In genomic region chr1:171507435-171507834, GRCh38 we compare ENCODE assay signal across 13 cellular contexts. TPM values are rescaled to one million over a fixed set of nuclear protein-coding genes. Genes with fewer than 3 reads are reported as not detected.
DNase-seq lines count a peak whose midpoint lies in the region; ATAC-seq, FAIRE-seq and TF ChIP-seq lines count a peak whose summit lies in the region.
"Had no signal": no experiment of that assay in that cellular context is flagged by ENCODE, and none has a peak within 500 bp of the region (broad histone marks: within the 10 kb centered on the region; RNA-seq: fewer than 3 reads in every experiment).

No MANE protein-coding gene starts in this region.

- H3K27me3 Mint-ChIP-seq in activated T-cell treated with anti-CD3 and anti-CD28 coated beads, Interleukin-2, amount 50 U/mL, for 72 hours (ENCODE audit: low read depth), result no peaks in the 10 kb centered on the region
- H3K27me3 Mint-ChIP-seq: dendritic cell treated with granulocyte-macrophage colony-stimulating factor and Interleukin-4, amounts not matched to agents 40 ng/mL and 50 ng/mL, for 4 days had no signal

- in situ Hi-C loops in GM12878 (cut with MboI), result no loop called here

- H3K4me1 ChIP-seq in GM12878 (ENCODE audit: control insufficient read depth, insufficient read depth, low read length) (peaks cover 21% of the 10 kb centered on the region), psoas muscle (peaks cover 26% of the 10 kb centered on the region), Karpas-422 (ENCODE audit: low read length) (peaks cover 48% of the 10 kb centered on the region)
- H3K4me1 ChIP-seq: prostate gland, testis had no signal

- H3K9me3 ChIP-seq in GM12878 (replicated peaks; ENCODE audit: control insufficient read depth, insufficient read depth, low read length), result no peaks in the 10 kb centered on the region; the same call in 2 of the 3 replicates
- H3K9me3 ChIP-seq in psoas muscle, result no peaks in the 10 kb centered on the region
- H3K9me3 ChIP-seq in Karpas-422 (ENCODE audit: low read length), result no peaks in the 10 kb centered on the region
- H3K9me3 ChIP-seq: Peyer's patch, prostate gland, testis had no signal

- RAD21 ChIA-PET in GM12878 (lab: Charles Lee; ENCODE audit: unreplicated experiment), result interaction anchor here (1.4 kb wide), 1 partner anchor 8 kb away, joined by 4 read pairs; no protein-coding TSS in a partner anchor

- WGBS in GM12878 (ENCODE audit: insufficient coverage, insufficient replicate concordance, low lambda C conversion rate, missing lambda C conversion rate), result 9% methylated on average over 4 of the region's 4 CpGs
- 91 to 93% (median 93%) methylated on average over 4 of the region's 4 CpGs for WGBS in psoas muscle, 3 donors

- H3K36me3 ChIP-seq in GM12878 (ENCODE audit: control insufficient read depth in 2 of 2, insufficient read depth in 2 of 2, low read length in 1 of 2), result peaks cover 1 to 4% of the 10 kb centered on the region in 2 experiments; a peak in 3 of 4 replicates
- no peaks in the 10 kb centered on the region for H3K36me3 ChIP-seq in psoas muscle (ENCODE audit: insufficient read depth in 1 of 2, low read depth in 1 of 2)
- peaks cover 6% of the 10 kb centered on the region; the same call in 1 of the 2 replicates for H3K36me3 ChIP-seq in Karpas-422 (ENCODE audit: insufficient read depth, low read length)
- H3K36me3 ChIP-seq: Peyer's patch, prostate gland had no signal

- no peak for TF ChIP-seq RAD21 in GM12878 (IDR thresholded peaks at IDR 0.05; ENCODE audit: insufficient read depth, low read depth, low read length)

- TF ChIP-seq EP300 in GM12878 (IDR thresholded peaks at IDR 0.05; ENCODE audit: borderline replicate concordance in 1 of 2, control insufficient read depth in 1 of 2, low read depth in 2 of 2, low read length in 2 of 2), result no peak

- H3K9ac ChIP-seq in GM12878 (ENCODE audit: control insufficient read depth, insufficient read depth, low read length), result no peak overlapping the region
- no peak overlapping the region for H3K9ac ChIP-seq in Karpas-422 (ENCODE audit: low read length)

- H3K4me3 ChIP-seq in GM12878 (no peak overlapping the region), psoas muscle (no peak overlapping the region), Karpas-422 (ENCODE audit: low read length) (no peak overlapping the region)
- H3K4me3 ChIP-seq: Peyer's patch, prostate gland, testis had no signal

- no TSS peak for BruUV-seq in GM12878 (replicated peaks; lab: Mats Ljungman, UMichigan)

- peaks cover 97% of the 10 kb centered on the region for H3K79me2 ChIP-seq in GM12878 (ENCODE audit: control insufficient read depth, insufficient read depth, low read length)
- peaks cover 100% of the 10 kb centered on the region for H3K79me2 ChIP-seq in Karpas-422 (ENCODE audit: low read length)

- H3K27me3 ChIP-seq in GM12878 (replicated peaks in 1 of 2; ENCODE audit: control insufficient read depth in 2 of 2, insufficient read depth in 2 of 2, low read length in 1 of 2), result no peaks in the 10 kb centered on the region
- no peaks in the 10 kb centered on the region for H3K27me3 ChIP-seq in psoas muscle (ENCODE audit: insufficient read depth in 3 of 3, low read length in 2 of 3)
- no peaks in the 10 kb centered on the region for H3K27me3 ChIP-seq in Karpas-422 (ENCODE audit: low read length)
- H3K27me3 ChIP-seq: Peyer's patch, testis had no signal

- no peak overlapping the region for H2AFZ ChIP-seq in GM12878 (ENCODE audit: control insufficient read depth, low read depth, low read length)
- no peak overlapping the region for H2AFZ ChIP-seq in Karpas-422 (ENCODE audit: low read length)

- H3K4me1 Mint-ChIP-seq in activated T-cell treated with anti-CD3 and anti-CD28 coated beads, Interleukin-2, amount 50 U/mL, for 72 hours (ENCODE audit: low read depth), result peaks cover 96% of the 10 kb centered on the region

- no peaks in the 10 kb centered on the region for H3K9me2 ChIP-seq in Karpas-422 (replicated peaks; ENCODE audit: insufficient read depth, low read length)

- peaks cover 4 to 15% of the 10 kb centered on the region in 2 donors for H3K36me3 Mint-ChIP-seq in activated T-cell treated with anti-CD3 and anti-CD28 coated beads, Interleukin-2, amount 50 U/mL, for 72 hours (ENCODE audit: insufficient read depth in 2 of 2)

- TF ChIP-seq POLR2A in GM12878 (IDR thresholded peaks at IDR 0.05; ENCODE audit: low read depth, low read length), result no peak

- peaks cover 0 to 2% of the 10 kb centered on the region in 2 donors for H3K9me3 Mint-ChIP-seq in activated T-cell treated with anti-CD3 and anti-CD28 coated beads, Interleukin-2, amount 50 U/mL, for 72 hours
- H3K9me3 Mint-ChIP-seq: dendritic cell treated with granulocyte-macrophage colony-stimulating factor and Interleukin-4, amounts not matched to agents 40 ng/mL and 50 ng/mL, for 4 days had no signal

- SMC1A ChIA-PET in GM12878 (lab: Charles Lee; ENCODE audit: uncharacterized antibody, unreplicated experiment), result interaction anchor here (1.2 to 3.1 kb wide), 3 partner anchors 8 to 16 kb away, joined by 3 to 9 read pairs (median 3); no protein-coding TSS in a partner anchor

- ATAC-seq in activated T-cell treated with anti-CD3 and anti-CD28 coated beads, Interleukin-2, amount 50 U/mL, for 72 hours (replicated peaks in 1 of 2), result peak in 1 of 2 donors; percentile 28
- ATAC-seq in GM21723 (IDR thresholded peaks at IDR 0.05; ENCODE audit: unreplicated experiment), result peak; percentile 55
- peak; percentile 50 for ATAC-seq in GM12878
- peak; percentile 67 to 93 (median 84) for ATAC-seq in psoas muscle

- no peak for FAIRE-seq in GM12878 (lab: Jason Lieb, UNC)

- peak overlapping the region in 1 of 2 donors; percentile 83 for H3K4me3 Mint-ChIP-seq in activated T-cell treated with anti-CD3 and anti-CD28 coated beads, Interleukin-2, amount 50 U/mL, for 72 hours
- H3K4me3 Mint-ChIP-seq: dendritic cell treated with granulocyte-macrophage colony-stimulating factor and Interleukin-4, amounts not matched to agents 40 ng/mL and 50 ng/mL, for 4 days had no signal

- POLR2A ChIA-PET in GM12878 (lab: Charles Lee), result interaction anchor here (0.7 kb wide), 1 partner anchor 331 kb away, joined by 8 read pairs; no protein-coding TSS in a partner anchor

- H3K4me2 ChIP-seq in GM12878 (ENCODE audit: control insufficient read depth, insufficient read depth), result no peak overlapping the region
- no peak overlapping the region for H3K4me2 ChIP-seq in Karpas-422 (ENCODE audit: low read depth, low read length, poor library complexity, severe bottlenecking)

- CTCF ChIA-PET in GM12878 (lab: Yijun Ruan, JAX), result interaction anchor here (1.9 to 2.1 kb wide), 2 partner anchors 22 to 50 kb away, joined by 3 to 8 read pairs; partner anchors contain the start of gene PRRC2C

- intact Hi-C loops in GM12878 (cut with micrococcal nuclease; ENCODE audit: unreplicated experiment), result no loop called here
- intact Hi-C loops in psoas muscle (cut with DNase I), result loop anchor here in 1 of 2 donors (5.0 kb wide), 1 partner anchor 245 kb away; no protein-coding TSS in a partner anchor

- H3K27ac ChIP-seq in GM12878 (ENCODE audit: control insufficient read depth, insufficient read depth), result no peak overlapping the region
- H3K27ac ChIP-seq in psoas muscle, result no peak overlapping the region
- no peak overlapping the region for H3K27ac ChIP-seq in Karpas-422 (ENCODE audit: low read length)
- H3K27ac ChIP-seq: Peyer's patch, prostate gland, testis, WERI-Rb-1 had no signal

- no peak for DNase-seq in activated T-cell treated with anti-CD3 and anti-CD28 coated beads, Interleukin-2, amount 50 U/mL, for 72 hours
- DNase-seq in activated T-cell treated with anti-CD3 and anti-CD28 coated beads, Interleukin-2, amount 50 U/mL, for 1 hour, result no peak
- no peak for DNase-seq in GM12878 (ENCODE audit: low read depth, low spot score)
- DNase-seq in psoas muscle, result no peak
- DNase-seq in UCSD-AML1 (lab: John Stamatoyannopoulos, UW; ENCODE audit: unreplicated experiment), result no peak
- DNase-seq in Karpas-422, result no peak
- DNase-seq in NCI-H446 treated with DMSO at 0.1 percent for 48 hours (lab: John Stamatoyannopoulos, UW), result no peak
- DNase-seq: Peyer's patch, testis, WERI-Rb-1 had no signal

- no peak for TF ChIP-seq CTCF in GM12878 (IDR thresholded peaks at IDR 0.05 in 2 of 3, conservative IDR thresholded peaks at IDR 0.05 in 1 of 3; ENCODE audit: control insufficient read depth in 2 of 3, extremely low read depth in 1 of 3, insufficient read depth in 1 of 3, low read depth in 3 of 3, low read length in 3 of 3)
- no peak for TF ChIP-seq CTCF in psoas muscle (IDR thresholded peaks at IDR 0.05)

- peaks cover 18% of the 10 kb centered on the region for H4K20me1 ChIP-seq in GM12878 (ENCODE audit: control insufficient read depth, insufficient read depth)
- peaks cover 84% of the 10 kb centered on the region for H4K20me1 ChIP-seq in Karpas-422 (ENCODE audit: insufficient read depth, low read depth, low read length)

- H3K27ac Mint-ChIP-seq in activated T-cell treated with anti-CD3 and anti-CD28 coated beads, Interleukin-2, amount 50 U/mL, for 72 hours, result peak overlapping the region; percentile 97
- H3K27ac Mint-ChIP-seq: dendritic cell treated with granulocyte-macrophage colony-stimulating factor and Interleukin-4, amounts not matched to agents 40 ng/mL and 50 ng/mL, for 4 days had no signal

TF ChIP-seq in GM12878, 131 proteins besides CTCF, POLR2A, EP300 and RAD21 (continues in another document):
- TF ChIP-seq MXI1 (IDR thresholded peaks at IDR 0.05; ENCODE audit: low read depth, low read length), result no peak
- no peak for TF ChIP-seq CHD1 (IDR thresholded peaks at IDR 0.05; ENCODE audit: low read depth, low read length)
- no peak for TF ChIP-seq RFX5 (IDR thresholded peaks at IDR 0.05; ENCODE audit: low read depth, low read length)

RNA-seq across cellular contexts. Expression of gene PRRC2C, which starts 22.1 kb away (rescaled TPM):
- total RNA-seq in activated T-cell treated with anti-CD3 and anti-CD28 coated beads, Interleukin-2, amount 50 U/mL, for 72 hours, result 100 to 1,000 TPM; 284 to 286 TPM
- total RNA-seq in GM12878 (2013; cell fraction: nucleolus; rRNA removed), result 179 and 193 TPM in 2 replicates
- total RNA-seq in GM12878 (2014; rRNA removed), result 72.6 and 72.9 TPM in 2 replicates
- 73.3 and 81.9 TPM in 2 replicates for total RNA-seq in GM12878 (2014; rRNA removed; fragmentation: Illumina TruSeq; extraction: Trizol)
- total RNA-seq in GM12878 (2021), result 180 and 182 TPM in 2 replicates
- polyA plus RNA-seq in GM12878 (2011; ENCODE audit: low read depth), result 71.5 TPM
- 88.9 and 95.8 TPM in 2 replicates for polyA plus RNA-seq in GM12878 (2011; rRNA removed)
- polyA plus RNA-seq in GM12878 (2011; cell fraction: cytosol; rRNA removed), result 99.8 and 140 TPM in 2 replicates
- 70.7 and 80.7 TPM in 2 replicates for polyA plus RNA-seq in GM12878 (2011; cell fraction: nucleus; rRNA removed)
- polyA plus RNA-seq in GM12878 (2012), result 74.9 and 86.2 TPM in 2 replicates
- polyA plus RNA-seq in GM12878 (2014; fragmentation: Illumina TruSeq; extraction: Trizol), result 152 and 182 TPM in 2 replicates
- 10 to 100 TPM; 53.4 to 74.2 TPM for polyA plus RNA-seq in GM12878 (2014; fragmentation: Nextera tagmentation; extraction: Ambion mirVana)
- 80.2 and 87.9 TPM in 2 replicates for polyA plus RNA-seq in GM12878 (2014; rRNA removed)
- 100 to 1,000 TPM; 122 to 128 TPM for polyA plus RNA-seq in GM12878 (2016; fragmentation: Nextera tagmentation; extraction: Ambion mirVana)
- polyA minus RNA-seq in GM12878 (2011; rRNA and poly(A)+ RNA removed), result 110 and 111 TPM in 2 replicates
- polyA minus RNA-seq in GM12878 (2011; cell fraction: cytosol; rRNA and poly(A)+ RNA removed), result 61.1 and 93.8 TPM in 2 replicates
- polyA minus RNA-seq in GM12878 (2011; cell fraction: nucleus; rRNA and poly(A)+ RNA removed), result 38.9 and 64.9 TPM in 2 replicates
- total RNA-seq in psoas muscle, result 10 to 100 TPM; 50.8 to 71.4 (median 65.8) TPM
- 10 to 100 TPM; 12.7 to 20.4 (median 19.1) TPM for polyA plus RNA-seq in psoas muscle
- 69.0 and 111 TPM in 2 replicates for total RNA-seq in Karpas-422 (2014; rRNA removed; shearing (Covaris generic); ENCODE audit: low replicate concordance)
